19 cellular contexts compared by ENCODE assay signal in the genomic region with DNA sequence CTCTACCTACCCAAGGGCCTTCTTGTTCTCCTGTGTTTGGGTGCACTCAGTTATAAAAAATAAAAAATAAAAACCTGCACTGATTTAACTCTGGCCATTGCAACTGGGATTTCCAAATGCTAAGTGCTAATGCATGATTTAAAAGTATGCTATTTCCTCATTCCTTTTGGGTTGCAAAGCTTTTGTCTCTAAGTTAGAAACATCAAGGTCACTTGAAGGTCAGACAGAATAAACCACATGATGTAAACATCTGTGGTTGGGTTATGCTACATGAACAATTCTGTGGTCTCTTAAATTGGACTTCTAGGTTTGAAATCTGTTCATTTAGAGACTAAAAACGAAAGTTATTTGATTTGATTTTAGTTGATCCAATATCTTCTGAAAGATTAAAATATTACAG.
DNase-seq lines count a peak whose midpoint lies in the region; ATAC-seq, FAIRE-seq and TF ChIP-seq lines count a peak whose summit lies in the region.
"Had no signal": no experiment of that assay in that cellular context is flagged by ENCODE, and none has a peak within 500 bp of the region (broad histone marks: within the 10 kb centered on the region; RNA-seq: fewer than 3 reads in every experiment).

No MANE protein-coding gene starts in this region.

- H3K4me1 Mint-ChIP-seq in mesothelial cell of epicardium = peaks cover 13% of the 10 kb centered on the region
- H3K4me1 Mint-ChIP-seq: memory B cell had no signal

- intact Hi-C loops in body of pancreas (cut with DNase I) = no loop called here

- TF ChIP-seq CTCF in mesothelial cell of epicardium (IDR thresholded peaks at IDR 0.05; ENCODE audit: unreplicated experiment) = no peak
- TF ChIP-seq CTCF in body of pancreas (IDR thresholded peaks at IDR 0.05) = no peak

- FAIRE-seq in endometrium (lab: Jason Lieb, UNC) = peak; percentile 12
- FAIRE-seq: TTC549 had no signal

- H3K9me3 Mint-ChIP-seq in mesothelial cell of epicardium = peaks cover 24% of the 10 kb centered on the region

- no peaks in the 10 kb centered on the region for H3K27me3 Mint-ChIP-seq in mesothelial cell of epicardium (ENCODE audit: low read depth)
- H3K27me3 Mint-ChIP-seq: activated CD4-positive, alpha-beta memory T cell treated with anti-CD3 and anti-CD28 coated beads for 36 hours; memory B cell had no signal

- no peaks in the 10 kb centered on the region for H3K36me3 ChIP-seq in body of pancreas (replicated peaks in 1 of 2; ENCODE audit: insufficient read depth in 1 of 2, low read depth in 2 of 2)
- H3K36me3 ChIP-seq: adrenal gland, gastroesophageal sphincter, tibial nerve had no signal

- H3K9me3 ChIP-seq in body of pancreas = no peaks in the 10 kb centered on the region
- H3K9me3 ChIP-seq: adrenal gland had no signal

- no peak overlapping the region for H3K4me3 ChIP-seq in body of pancreas
- H3K4me3 ChIP-seq: adrenal gland, dorsolateral prefrontal cortex, gastroesophageal sphincter, tibial nerve had no signal

- peak overlapping the region; percentile 36 for H3K27ac Mint-ChIP-seq in mesothelial cell of epicardium
- H3K27ac Mint-ChIP-seq: activated CD4-positive, alpha-beta memory T cell treated with anti-CD3 and anti-CD28 coated beads for 36 hours; memory B cell had no signal

- H3K4me1 ChIP-seq in body of pancreas = no peaks in the 10 kb centered on the region
- H3K4me1 ChIP-seq: adrenal gland, gastroesophageal sphincter had no signal

- 32 to 39% methylated on average over 1 of the region's 1 CpG for WGBS in body of pancreas, 2 donors

- no peak for ATAC-seq in GM19397 (IDR thresholded peaks at IDR 0.05; ENCODE audit: unreplicated experiment)
- no peak for ATAC-seq in body of pancreas
- ATAC-seq: gastroesophageal sphincter, right cardiac atrium had no signal

- peak; percentile 13 for DNase-seq in EL
- DNase-seq in RPMI7951 (ENCODE audit: low read depth) = peak; percentile 70
- DNase-seq in mesothelial cell of epicardium (ENCODE audit: low spot score in 2 of 2, unreplicated experiment in 2 of 2) = no peak
- no peak for DNase-seq in ureter (ENCODE audit: low spot score)
- DNase-seq in stimulated activated CD8-positive, alpha-beta memory T cell treated with anti-CD3 and anti-CD28 coated beads, Interleukin-4, amount 100 ng/mL, for 48 hours = no peak
- DNase-seq in body of pancreas = no peak
- DNase-seq: activated CD4-positive, alpha-beta memory T cell treated with anti-CD3 and anti-CD28 coated beads for 36 hours; adrenal gland; dorsolateral prefrontal cortex; NCI-H2171; right cardiac atrium; stimulated activated CD4-positive, alpha-beta T cell treated with anti-CD3 and anti-CD28 coated beads, Interleukin-2, amount 100 ng/mL, for 48 hours had no signal

- H3K36me3 Mint-ChIP-seq in mesothelial cell of epicardium = peaks cover 6% of the 10 kb centered on the region
- H3K36me3 Mint-ChIP-seq: activated CD4-positive, alpha-beta memory T cell treated with anti-CD3 and anti-CD28 coated beads for 36 hours; memory B cell had no signal

- TF ChIP-seq POLR2A in body of pancreas (IDR thresholded peaks at IDR 0.05) = no peak

- no peak overlapping the region for H3K27ac ChIP-seq in body of pancreas
- H3K27ac ChIP-seq: adrenal gland, dorsolateral prefrontal cortex, gastroesophageal sphincter, tibial nerve had no signal

- H3K27me3 ChIP-seq in body of pancreas = no peaks in the 10 kb centered on the region
- H3K27me3 ChIP-seq: adrenal gland, dorsolateral prefrontal cortex, gastroesophageal sphincter, tibial nerve had no signal

- no peak overlapping the region for H3K4me3 Mint-ChIP-seq in mesothelial cell of epicardium
- H3K4me3 Mint-ChIP-seq: activated CD4-positive, alpha-beta memory T cell treated with anti-CD3 and anti-CD28 coated beads for 36 hours; memory B cell; neural crest cell had no signal

Comparison
In these comparisons a context has a peak if more than half of its experiments do, and no peak if none do; other contexts are left out.
1. DNase-seq: peak in EL (single experiment) and RPMI7951 (single experiment); none in mesothelial cell of epicardium (0 of 2), ureter (single experiment), stimulated activated CD8-positive, alpha-beta memory T cell treated with anti-CD3 and anti-CD28 coated beads, Interleukin-4, amount 100 ng/mL, for 48 hours (single experiment) and body of pancreas (0 of 4).